32 cellular contexts compared by ENCODE assay signal in genomic region chr3:61943975-61944374, GRCh38.
"Had no signal": no experiment of that assay in that cellular context is flagged by ENCODE, and none has a peak within 500 bp of the region (broad histone marks: within the 10 kb centered on the region; RNA-seq: fewer than 3 reads in every experiment).

No MANE protein-coding gene starts in this region.

- H3K27ac ChIP-seq: left lung, lower lobe of right lung, pancreas, prostate gland, skin epidermis, stomach, suprapubic skin, thoracic aorta, tibial artery, upper lobe of right lung had no signal

- DNase-seq: hypothalamus; immature natural killer cell; kidney; left colon; left lung; lower lobe of right lung; mammary epithelial cell; mesenchymal stem cell; naive thymus-derived CD8-positive, alpha-beta T cell; nucleus accumbens; pancreas; posterior cingulate gyrus; retina; right cardiac atrium; stimulated activated CD4-positive, alpha-beta T cell treated with anti-CD3 and anti-CD28 coated beads, Interleukin-12 subunit alpha, Interleukin-12 subunit beta, amount 100 ng/mL, for 4 hours; stimulated activated CD4-positive, alpha-beta T cell treated with anti-CD3 and anti-CD28 coated beads, Interleukin-15, amount 100 ng/mL, for 24 hours; stimulated activated CD4-positive, alpha-beta T cell treated with anti-CD3 and anti-CD28 coated beads, Interleukin-2, amount 100 ng/mL, for 24 hours; stimulated activated CD4-positive, alpha-beta T cell treated with anti-CD3 and anti-CD28 coated beads, Interleukin-4, amount 100 ng/mL, for 1 hour; stimulated activated naive B cell treated with anti-CD40 and anti-IgM and Interleukin-4, amounts not matched to agents 10 μg/mL and 1 μg/mL and 100 μg/mL, for 72 hours; stimulated activated naive CD8-positive, alpha-beta T cell treated with anti-CD3 and anti-CD28 coated beads, Interleukin-15, Interleukin-2, amounts not matched to agents 100 U/mL and 50 U/mL, for 24 hours; stomach; tibial artery; trophoblast cell; upper lobe of right lung had no signal

- H3K27me3 Mint-ChIP-seq: stimulated activated naive B cell treated with anti-CD40 and anti-IgM and Interleukin-4, amounts not matched to agents 10 μg/mL and 1 μg/mL and 100 μg/mL, for 72 hours had no signal

- H3K9me3 ChIP-seq: left lung, lower lobe of right lung, pancreas, prostate gland, stomach, suprapubic skin, thoracic aorta, tibial artery, upper lobe of right lung had no signal

- H3K36me3 ChIP-seq: left lung, lower lobe of right lung, pancreas, prostate gland, stomach, suprapubic skin, thoracic aorta, tibial artery, upper lobe of right lung had no signal

- H3K4me1 ChIP-seq: left lung, lower lobe of right lung, prostate gland, upper lobe of right lung had no signal

- ATAC-seq: left colon; left lung; lower lobe of right lung; naive thymus-derived CD8-positive, alpha-beta T cell; pancreas; right cardiac atrium; sciatic nerve; stimulated activated naive B cell treated with anti-CD40 and anti-IgM and Interleukin-4, amounts not matched to agents 10 μg/mL and 1 μg/mL and 100 μg/mL, for 72 hours; stimulated activated naive CD8-positive, alpha-beta T cell treated with anti-CD3 and anti-CD28 coated beads, Interleukin-15, Interleukin-2, amounts not matched to agents 100 U/mL and 50 U/mL, for 24 hours; upper lobe of right lung had no signal

- H3K36me3 Mint-ChIP-seq: immature natural killer cell; naive thymus-derived CD8-positive, alpha-beta T cell; stimulated activated naive B cell treated with anti-CD40 and anti-IgM and Interleukin-4, amounts not matched to agents 10 μg/mL and 1 μg/mL and 100 μg/mL, for 72 hours had no signal

- H3K4me3 Mint-ChIP-seq: immature natural killer cell; naive thymus-derived CD8-positive, alpha-beta T cell; nephron; stimulated activated naive B cell treated with anti-CD40 and anti-IgM and Interleukin-4, amounts not matched to agents 10 μg/mL and 1 μg/mL and 100 μg/mL, for 72 hours had no signal

- FAIRE-seq: islet of Langerhans, kidney, pancreas, urothelium cell line had no signal

- H3K9me3 Mint-ChIP-seq: nephron had no signal

- H3K4me3 ChIP-seq: left lung, lower lobe of right lung, pancreas, prostate gland, skin epidermis, stomach, suprapubic skin, thoracic aorta, tibial artery, upper lobe of right lung had no signal

- H3K27ac Mint-ChIP-seq: immature natural killer cell; naive thymus-derived CD8-positive, alpha-beta T cell; nephron; stimulated activated naive B cell treated with anti-CD40 and anti-IgM and Interleukin-4, amounts not matched to agents 10 μg/mL and 1 μg/mL and 100 μg/mL, for 72 hours had no signal

- H3K4me1 Mint-ChIP-seq: immature natural killer cell; naive thymus-derived CD8-positive, alpha-beta T cell; stimulated activated naive B cell treated with anti-CD40 and anti-IgM and Interleukin-4, amounts not matched to agents 10 μg/mL and 1 μg/mL and 100 μg/mL, for 72 hours had no signal

- H3K27me3 ChIP-seq: left lung, pancreas, stomach, suprapubic skin, tibial artery, upper lobe of right lung had no signal
